ENCODE assay signal across 8 cellular contexts in genomic region chr11:119205574-119206511, GRCh38. TPM values are rescaled to one million over a fixed set of nuclear protein-coding genes. Genes with fewer than 3 reads are reported as not detected.
DNase-seq lines count a peak whose midpoint lies in the region; ATAC-seq and TF ChIP-seq lines count a peak whose summit lies in the region.

TSS of gene CBL (plus strand) at chr11:119206339. CDS start at chr11:119206418, 79 bp downstream.

- H3K4me3 ChIP-seq in PC-3 (ENCODE audit: low read length) (peak within 1 kb of the TSS; percentile 99), muscle layer of colon (ENCODE audit: low read depth in 1 of 2, low read length in 2 of 2) (peak within 1 kb of the TSS; percentile 66 to 86)

- peak; percentile 40; the same call in 1 of the 2 replicates for TF ChIP-seq RAD21 in Ishikawa (IDR thresholded peaks at IDR 0.05; ENCODE audit: low read depth)

- peak within 1 kb of the TSS; percentile 94 for H3K4me3 Mint-ChIP-seq in activated T-cell treated with anti-CD3 and anti-CD28 coated beads, Interleukin-2, amount 50 U/mL, for 24 hours

- H3K4me1 ChIP-seq in PC-3 (ENCODE audit: insufficient read depth, low read length) = peaks cover 18% of the 10 kb centered on the region
- peaks cover 11% of the 10 kb centered on the region for H3K4me1 ChIP-seq in muscle layer of colon (ENCODE audit: insufficient read depth, low read length)

- H3K9me3 Mint-ChIP-seq in activated T-cell treated with anti-CD3 and anti-CD28 coated beads, Interleukin-2, amount 50 U/mL, for 24 hours = no peaks in the 10 kb centered on the region

- POLR2A ChIA-PET in PC-3 (lab: Charles Lee; ENCODE audit: unreplicated experiment) = interaction anchor here (0.7 to 0.8 kb wide), 2 partner anchors 138 to 155 kb away, joined by 3 to 17 read pairs; partner anchors contain the start of gene VPS11

- H2AFZ ChIP-seq in PC-3 (ENCODE audit: low read length) = peak within 1 kb of the TSS; percentile 100

- peak; percentile 88 for TF ChIP-seq CTCF in PC-3 (conservative IDR thresholded peaks at IDR 0.05; ENCODE audit: low read depth, low read length)

- TF ChIP-seq EP300 in Ishikawa (IDR thresholded peaks at IDR 0.05; ENCODE audit: borderline replicate concordance) = peak; percentile 27; the same call in 1 of the 2 replicates

- intact Hi-C loops in PC-3 (cut with micrococcal nuclease) = loop anchor here (1.0 to 5.0 kb wide), 2 partner anchors 78 to 116 kb away; no protein-coding TSS in a partner anchor

- H3K36me3 Mint-ChIP-seq in activated T-cell treated with anti-CD3 and anti-CD28 coated beads, Interleukin-2, amount 50 U/mL, for 24 hours (ENCODE audit: low read depth) = peaks cover 12% of the 10 kb centered on the region

- no peaks in the 10 kb centered on the region for H3K27me3 Mint-ChIP-seq in activated T-cell treated with anti-CD3 and anti-CD28 coated beads, Interleukin-2, amount 50 U/mL, for 24 hours

- peak within 1 kb of the TSS; percentile 90 for H3K4me2 ChIP-seq in PC-3 (ENCODE audit: low read length)

- H3K27ac ChIP-seq in PC-3 (ENCODE audit: low read length) = peak within 1 kb of the TSS; percentile 58
- peak within 1 kb of the TSS; percentile 100 for H3K27ac ChIP-seq in muscle layer of colon (ENCODE audit: low read depth, low read length)

- BruUV-seq in PC-3 (replicated peaks; lab: Mats Ljungman, UMichigan) = no TSS peak

- ATAC-seq in GM21529 (IDR thresholded peaks at IDR 0.05; ENCODE audit: unreplicated experiment) (peak; percentile 73), PC-3 (peak; percentile 86), esophagus mucosa (peak; percentile 98)

- CTCF ChIA-PET in PC-3 (lab: Charles Lee) = interaction anchor here (0.5 to 1.1 kb wide), 13 partner anchors 37 to 269 kb away, joined by 3 to 5 read pairs (median 3); partner anchors contain the start of genes NLRX1 and USP2

- no peaks in the 10 kb centered on the region for H3K9me3 ChIP-seq in PC-3 (ENCODE audit: low read length)
- H3K9me3 ChIP-seq in muscle layer of colon (ENCODE audit: low read length) = no peaks in the 10 kb centered on the region

- peaks cover 46% of the 10 kb centered on the region for H3K79me2 ChIP-seq in PC-3 (ENCODE audit: low read length)

- DNase-seq in DMS153 treated with DMSO at 0.1 percent for 48 hours (lab: John Stamatoyannopoulos, UW; ENCODE audit: unreplicated experiment) = peak; percentile 83
- peak; percentile 96 for DNase-seq in PC-3
- DNase-seq in activated T-cell treated with anti-CD3 and anti-CD28 coated beads, Interleukin-2, amount 50 U/mL, for 24 hours = peak; percentile 99
- peak; percentile 98 to 99 for DNase-seq in stimulated activated CD8-positive, alpha-beta memory T cell treated with anti-CD3 and anti-CD28 coated beads, Interleukin-7, amount 100 ng/mL, for 1 hour (ENCODE audit: low read depth in 2 of 2)

- H3F3A ChIP-seq in PC-3 (ENCODE audit: low read length, unreplicated experiment) = no peaks in the 10 kb centered on the region

- H3K27me3 ChIP-seq in PC-3 (ENCODE audit: low read length) = no peaks in the 10 kb centered on the region
- no peaks in the 10 kb centered on the region for H3K27me3 ChIP-seq in muscle layer of colon (ENCODE audit: control insufficient read depth in 1 of 2, insufficient read depth in 2 of 2, low read length in 2 of 2)

- H3K9ac ChIP-seq in PC-3 (ENCODE audit: low read length) (peak within 1 kb of the TSS; percentile 87), muscle layer of colon (ENCODE audit: low read length) (peak within 1 kb of the TSS; percentile 53)

- H4K20me1 ChIP-seq in PC-3 (ENCODE audit: low read length) = 0 out of 2 replicates have a peak, but pooled peaks cover 7% of the 10 kb centered on the region

- no peaks in the 10 kb centered on the region for H3K9me2 ChIP-seq in PC-3 (replicated peaks; ENCODE audit: low read length)

- H3K4me1 Mint-ChIP-seq in activated T-cell treated with anti-CD3 and anti-CD28 coated beads, Interleukin-2, amount 50 U/mL, for 24 hours (ENCODE audit: low read depth) = peaks cover 31% of the 10 kb centered on the region

- H3K36me3 ChIP-seq in PC-3 (ENCODE audit: low read depth, low read length) (no peaks in the 10 kb centered on the region), muscle layer of colon (ENCODE audit: insufficient read depth, low read length) (no peaks in the 10 kb centered on the region)

- H3K27ac Mint-ChIP-seq in activated T-cell treated with anti-CD3 and anti-CD28 coated beads, Interleukin-2, amount 50 U/mL, for 24 hours = peak within 1 kb of the TSS; percentile 92

TF ChIP-seq in Ishikawa, 13 proteins besides CTCF, POLR2A, EP300 and RAD21:
- TF ChIP-seq FOXM1 (IDR thresholded peaks at IDR 0.05; ENCODE audit: borderline replicate concordance, low read depth) (no peak), TCF12 (IDR thresholded peaks at IDR 0.05; ENCODE audit: low read depth) (0 out of 2 replicates have a peak, but pooled peaks have one; percentile 35), TAF1 (IDR thresholded peaks at IDR 0.05; ENCODE audit: low read depth) (peak; percentile 55; the same call in 1 of the 2 replicates)
- TF ChIP-seq, protein P1, sequence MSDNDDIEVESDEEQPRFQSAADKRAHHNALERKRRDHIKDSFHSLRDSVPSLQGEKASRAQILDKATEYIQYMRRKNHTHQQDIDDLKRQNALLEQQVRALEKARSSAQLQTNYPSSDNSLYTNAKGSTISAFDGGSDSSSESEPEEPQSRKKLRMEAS (IDR thresholded peaks at IDR 0.05) = 0 out of 2 replicates have a peak, but pooled peaks have one; percentile 28

RNA-seq across cellular contexts. Expression of gene CBL, which starts in this region (rescaled TPM):
- total RNA-seq in PC-3 (2014; rRNA removed) (11.4 and 15.3 TPM in 2 replicates), esophagus mucosa (11.0 TPM)

Comparison
In these comparisons a context has a peak if more than half of its experiments do, and no peak if none do; other contexts are left out.
1. Peak in every context shown above with its lines: DNase-seq, ATAC-seq, H3K4me3 ChIP-seq and H3K27ac ChIP-seq.